ENCODE assay signal across 20 cellular contexts in genomic region chr11:102869354-102869753, GRCh38. TPM values are rescaled to one million over a fixed set of nuclear protein-coding genes. Genes with fewer than 3 reads are reported as not detected.
"Had no signal": no experiment of that assay in that cellular context is flagged by ENCODE, and none has a peak within 500 bp of the region (broad histone marks: within the 10 kb centered on the region; RNA-seq: fewer than 3 reads in every experiment).

No MANE protein-coding gene starts in this region.

- H3K4me3 ChIP-seq: ascending aorta, prostate gland, skin epidermis, tibial artery had no signal

- H3K4me3 Mint-ChIP-seq: activated naive CD8-positive, alpha-beta T cell treated with anti-CD3 and anti-CD28 coated beads, Interleukin-2, amount 50 U/mL, for 24 hours; activated T-helper 17 cell treated with anti-CD3 and anti-CD28 coated beads, Interleukin-2, amount 50 U/mL, for 72 hours; neural crest cell; stimulated activated naive B cell treated with anti-CD40 and anti-IgM and Interleukin-4, amounts not matched to agents 10 μg/mL and 1 μg/mL and 100 μg/mL, for 72 hours had no signal

- H3K27me3 ChIP-seq: ascending aorta, tibial artery had no signal

- ATAC-seq: activated naive CD8-positive, alpha-beta T cell treated with anti-CD3 and anti-CD28 coated beads, Interleukin-2, amount 50 U/mL, for 24 hours; activated T-helper 17 cell treated with anti-CD3 and anti-CD28 coated beads, Interleukin-2, amount 50 U/mL, for 72 hours; left lobe of liver; right cardiac atrium; stimulated activated naive B cell treated with anti-CD40 and anti-IgM and Interleukin-4, amounts not matched to agents 10 μg/mL and 1 μg/mL and 100 μg/mL, for 72 hours had no signal

- H3K9me3 Mint-ChIP-seq: activated naive CD8-positive, alpha-beta T cell treated with anti-CD3 and anti-CD28 coated beads, Interleukin-2, amount 50 U/mL, for 24 hours; activated T-helper 17 cell treated with anti-CD3 and anti-CD28 coated beads, Interleukin-2, amount 50 U/mL, for 72 hours; neural crest cell; stimulated activated naive B cell treated with anti-CD40 and anti-IgM and Interleukin-4, amounts not matched to agents 10 μg/mL and 1 μg/mL and 100 μg/mL, for 72 hours had no signal

- DNase-seq: activated CD4-positive, alpha-beta T cell treated with anti-CD3 and anti-CD28 coated beads, Interleukin-2, amount 50 U/mL, for 48 hours; activated naive CD4-positive, alpha-beta T cell treated with Interleukin-2 at 50 U/mL for 16 hours; activated naive CD8-positive, alpha-beta T cell treated with anti-CD3 and anti-CD28 coated beads, Interleukin-2, amount 50 U/mL, for 24 hours; islet precursor cell; right cardiac atrium; stimulated activated CD4-positive, alpha-beta T cell treated with anti-CD3 and anti-CD28 coated beads, Interleukin-15, amount 100 ng/mL, for 24 hours; stimulated activated CD4-positive, alpha-beta T cell treated with anti-CD3 and anti-CD28 coated beads, Interleukin-4, amount 100 ng/mL, for 1 hour; stimulated activated naive B cell treated with anti-CD40 and anti-IgM and Interleukin-4, amounts not matched to agents 10 μg/mL and 1 μg/mL and 100 μg/mL, for 72 hours; tibial artery; WERI-Rb-1 had no signal

- H3K36me3 ChIP-seq: ascending aorta, prostate gland, tibial artery, WERI-Rb-1 had no signal

- H3K27ac Mint-ChIP-seq: activated naive CD8-positive, alpha-beta T cell treated with anti-CD3 and anti-CD28 coated beads, Interleukin-2, amount 50 U/mL, for 24 hours; activated T-helper 17 cell treated with anti-CD3 and anti-CD28 coated beads, Interleukin-2, amount 50 U/mL, for 72 hours; stimulated activated naive B cell treated with anti-CD40 and anti-IgM and Interleukin-4, amounts not matched to agents 10 μg/mL and 1 μg/mL and 100 μg/mL, for 72 hours had no signal

- H3K4me1 ChIP-seq: ascending aorta, prostate gland had no signal

- H3K27me3 Mint-ChIP-seq: activated naive CD8-positive, alpha-beta T cell treated with anti-CD3 and anti-CD28 coated beads, Interleukin-2, amount 50 U/mL, for 24 hours; activated T-helper 17 cell treated with anti-CD3 and anti-CD28 coated beads, Interleukin-2, amount 50 U/mL, for 72 hours had no signal

- H3K36me3 Mint-ChIP-seq: stimulated activated naive B cell treated with anti-CD40 and anti-IgM and Interleukin-4, amounts not matched to agents 10 μg/mL and 1 μg/mL and 100 μg/mL, for 72 hours had no signal

- H3K27ac ChIP-seq: ascending aorta, prostate gland, skin epidermis, tibial artery, WERI-Rb-1 had no signal

- H3K4me1 Mint-ChIP-seq: activated naive CD8-positive, alpha-beta T cell treated with anti-CD3 and anti-CD28 coated beads, Interleukin-2, amount 50 U/mL, for 24 hours; activated T-helper 17 cell treated with anti-CD3 and anti-CD28 coated beads, Interleukin-2, amount 50 U/mL, for 72 hours; stimulated activated naive B cell treated with anti-CD40 and anti-IgM and Interleukin-4, amounts not matched to agents 10 μg/mL and 1 μg/mL and 100 μg/mL, for 72 hours had no signal

- H3K9me3 ChIP-seq: ascending aorta, prostate gland, tibial artery had no signal

RNA-seq across cellular contexts. Expression of gene MMP12, which starts 5.4 kb away (rescaled TPM):
- total RNA-seq: ascending aorta, dermis microvascular lymphatic vessel endothelial cell, epithelial cell of proximal tubule, left lobe of liver, lung microvascular endothelial cell, neural crest cell, prostate gland, right cardiac atrium had no signal
- polyA plus RNA-seq: right cardiac atrium had no signal

RNA-seq across cellular contexts. Expression of gene MMP3, which starts 25.9 kb away (rescaled TPM):
- total RNA-seq: activated T-helper 17 cell treated with anti-CD3 and anti-CD28 coated beads, Interleukin-2, amount 50 U/mL, for 72 hours; ascending aorta; chondrocyte; dermis microvascular lymphatic vessel endothelial cell; epithelial cell of proximal tubule; left lobe of liver; lung microvascular endothelial cell; neural crest cell; right cardiac atrium had no signal
- polyA plus RNA-seq: right cardiac atrium had no signal
